Comparison of ENCODE assay signal across 1 cellular context in genomic region chr2:177666408-177666807, GRCh38.
TF ChIP-seq lines count a peak whose summit lies in the region.

No MANE protein-coding gene starts in this region.

TF ChIP-seq in K562, 482 proteins besides CTCF, POLR2A, EP300 and RAD21 (continued from another document and continues in another):
- TF ChIP-seq NCOR1 (IDR thresholded peaks at IDR 0.05) (0 out of 2 replicates have a peak, but pooled peaks have one; percentile 17), SLC30A9 (CRISPR knock-in tag; IDR thresholded peaks at IDR 0.05) (no peak), FOXA3 (CRISPR knock-in tag; conservative IDR thresholded peaks at IDR 0.05 in 1 of 2, IDR thresholded peaks at IDR 0.05 in 1 of 2) (no peak), DPF2 (IDR thresholded peaks at IDR 0.05) (peak; percentile 85), GABPA (tag; conservative IDR thresholded peaks at IDR 0.05; ENCODE audit: low read depth) (no peak), SMAD2 (IDR thresholded peaks at IDR 0.05; ENCODE audit: low read depth, low read length) (no peak), CHCHD3 (CRISPR knock-in tag; IDR thresholded peaks at IDR 0.05) (no peak), HDAC3 (IDR thresholded peaks at IDR 0.05; ENCODE audit: borderline replicate concordance, partially characterized antibody) (no peak), TRIM24 (IDR thresholded peaks at IDR 0.05) (peak; percentile 31 to 64; a peak in 1 of 4 replicates), KDM4B (IDR thresholded peaks at IDR 0.05; ENCODE audit: borderline replicate concordance in 2 of 2, low read depth in 1 of 2) (no peak), ZNF324 (CRISPR knock-in tag; IDR thresholded peaks at IDR 0.05) (no peak), RBBP5 (IDR thresholded peaks at IDR 0.05; ENCODE audit: borderline replicate concordance, insufficient read depth, low read length, poor library complexity, severe bottlenecking) (no peak), EWSR1 (IDR thresholded peaks at IDR 0.05; ENCODE audit: borderline replicate concordance, low read depth, partially characterized antibody) (no peak), POU5F1 (IDR thresholded peaks at IDR 0.05; ENCODE audit: borderline replicate concordance, low read depth, low read length, partially characterized antibody) (no peak), LEF1 (IDR thresholded peaks at IDR 0.05) (peak; percentile 25; the same call in 1 of the 2 replicates), WHSC1 (IDR thresholded peaks at IDR 0.05; ENCODE audit: low read length) (no peak), RBM17 (IDR thresholded peaks at IDR 0.05; ENCODE audit: borderline replicate concordance, low read depth, low read length) (no peak), ZNF764 (CRISPR knock-in tag; IDR thresholded peaks at IDR 0.05; ENCODE audit: low read depth) (no peak), PCBP1 (IDR thresholded peaks at IDR 0.05; ENCODE audit: low read depth, low read length, poor library complexity, severe bottlenecking) (no peak), JUND (IDR thresholded peaks at IDR 0.05; ENCODE audit: borderline replicate concordance, low read depth, low read length) (peak; percentile 75; the same call in 1 of the 2 replicates), JUND (tag; IDR thresholded peaks at IDR 0.05; ENCODE audit: borderline replicate concordance, low read depth, low read length) (peak; percentile 74; the same call in 2 of the 3 replicates), CBFB (CRISPR knock-in tag; IDR thresholded peaks at IDR 0.05) (no peak), POLR3A (IDR thresholded peaks at IDR 0.05; ENCODE audit: borderline replicate concordance, extremely low read depth, insufficient read depth, insufficient read length) (no peak), BCLAF1 (IDR thresholded peaks at IDR 0.05; ENCODE audit: borderline replicate concordance in 1 of 2, control insufficient read depth in 1 of 2, low read depth in 2 of 2, low read length in 1 of 2) (no peak), ZNF140 (CRISPR knock-in tag; IDR thresholded peaks at IDR 0.05) (no peak), NONO (IDR thresholded peaks at IDR 0.05; ENCODE audit: low read depth in 2 of 2, low read length in 1 of 2) (no peak), GTF2B (IDR thresholded peaks at IDR 0.05; ENCODE audit: extremely low read depth, insufficient read length) (no peak), ZNF551 (CRISPR knock-in tag; IDR thresholded peaks at IDR 0.05) (no peak), ZC3H4 (CRISPR knock-in tag; IDR thresholded peaks at IDR 0.05; ENCODE audit: borderline replicate concordance) (no peak), OTX1 (CRISPR knock-in tag; IDR thresholded peaks at IDR 0.05) (no peak), MBD2 (IDR thresholded peaks at IDR 0.05; ENCODE audit: borderline replicate concordance, low read depth) (no peak), C11orf30 (IDR thresholded peaks at IDR 0.05; ENCODE audit: low read depth) (peak; percentile 57; the same call in 1 of the 2 replicates), ARID1B (IDR thresholded peaks at IDR 0.05) (peak; percentile 75), RNF2 (IDR thresholded peaks at IDR 0.05) (no peak), ZKSCAN3 (CRISPR knock-in tag; IDR thresholded peaks at IDR 0.05) (no peak), U2AF2 (optimal IDR thresholded peaks at IDR 0.05; ENCODE audit: low read depth, low read length) (no peak), ZNF408 (CRISPR knock-in tag; IDR thresholded peaks at IDR 0.05; ENCODE audit: low read depth) (no peak), SIRT6 (IDR thresholded peaks at IDR 0.05; ENCODE audit: low read depth, low read length) (no peak), NRF1 (conservative IDR thresholded peaks at IDR 0.05 in 1 of 2, IDR thresholded peaks at IDR 0.05 in 1 of 2) (no peak), TBP (optimal IDR thresholded peaks at IDR 0.05; ENCODE audit: low read depth, low read length) (no peak), CBX5 (IDR thresholded peaks at IDR 0.05; ENCODE audit: borderline replicate concordance, low read depth) (no peak), FOXK2 (conservative IDR thresholded peaks at IDR 0.05 in 1 of 2, IDR thresholded peaks at IDR 0.05 in 1 of 2; ENCODE audit: low read depth in 2 of 2) (peak in 1 of 2 experiments; percentile 53; a peak in 1 of 4 replicates), ZFP36 (IDR thresholded peaks at IDR 0.05; ENCODE audit: low read depth, low read length, partially characterized antibody) (peak; percentile 19), ZNF263 (CRISPR knock-in tag; IDR thresholded peaks at IDR 0.05; ENCODE audit: borderline replicate concordance) (no peak), MCM2 (IDR thresholded peaks at IDR 0.05; ENCODE audit: low read depth) (no peak), ZNF655 (CRISPR knock-in tag; IDR thresholded peaks at IDR 0.05) (no peak), SETDB1 (IDR thresholded peaks at IDR 0.05; ENCODE audit: low read length) (no peak), THAP12 (CRISPR knock-in tag; IDR thresholded peaks at IDR 0.05) (no peak), KLF6 (CRISPR knock-in tag; IDR thresholded peaks at IDR 0.05; ENCODE audit: borderline replicate concordance) (no peak), MLX (CRISPR knock-in tag; conservative IDR thresholded peaks at IDR 0.05) (no peak), ZNF3 (CRISPR knock-in tag; IDR thresholded peaks at IDR 0.05) (no peak), KDM2B (CRISPR knock-in tag; IDR thresholded peaks at IDR 0.05) (no peak), TCFL5 (CRISPR knock-in tag; conservative IDR thresholded peaks at IDR 0.05) (no peak), MXI1 (IDR thresholded peaks at IDR 0.05; ENCODE audit: low read depth, low read length) (no peak), ZNF589 (CRISPR knock-in tag; IDR thresholded peaks at IDR 0.05; ENCODE audit: low read depth) (no peak), CHD2 (IDR thresholded peaks at IDR 0.05; ENCODE audit: low read depth, low read length) (no peak), E2F6 (IDR thresholded peaks at IDR 0.05; ENCODE audit: borderline replicate concordance in 1 of 2, extremely low read depth in 1 of 2, insufficient read depth in 1 of 2, insufficient read length in 1 of 2, low read depth in 1 of 2, low read length in 1 of 2, poor library complexity in 1 of 2, severe bottlenecking in 1 of 2) (no peak), MAZ (CRISPR knock-in tag; conservative IDR thresholded peaks at IDR 0.05 in 1 of 2, IDR thresholded peaks at IDR 0.05 in 1 of 2) (no peak), CBX1 (IDR thresholded peaks at IDR 0.05; ENCODE audit: low read depth) (no peak), DIDO1 (tag; IDR thresholded peaks at IDR 0.05; ENCODE audit: low read depth) (no peak), NUFIP1 (IDR thresholded peaks at IDR 0.05; ENCODE audit: partially characterized antibody) (no peak), TOE1 (IDR thresholded peaks at IDR 0.05; ENCODE audit: borderline replicate concordance) (no peak), TOE1 (CRISPR knock-in tag; IDR thresholded peaks at IDR 0.05; ENCODE audit: borderline replicate concordance, low read depth) (no peak), MAFG (tag; conservative IDR thresholded peaks at IDR 0.05) (peak; percentile 69), MAFF (IDR thresholded peaks at IDR 0.05; ENCODE audit: low read length) (peak; percentile 64; the same call in 1 of the 2 replicates), ARHGAP35 (IDR thresholded peaks at IDR 0.05; ENCODE audit: partially characterized antibody) (no peak)
- TF ChIP-seq, protein P1, sequence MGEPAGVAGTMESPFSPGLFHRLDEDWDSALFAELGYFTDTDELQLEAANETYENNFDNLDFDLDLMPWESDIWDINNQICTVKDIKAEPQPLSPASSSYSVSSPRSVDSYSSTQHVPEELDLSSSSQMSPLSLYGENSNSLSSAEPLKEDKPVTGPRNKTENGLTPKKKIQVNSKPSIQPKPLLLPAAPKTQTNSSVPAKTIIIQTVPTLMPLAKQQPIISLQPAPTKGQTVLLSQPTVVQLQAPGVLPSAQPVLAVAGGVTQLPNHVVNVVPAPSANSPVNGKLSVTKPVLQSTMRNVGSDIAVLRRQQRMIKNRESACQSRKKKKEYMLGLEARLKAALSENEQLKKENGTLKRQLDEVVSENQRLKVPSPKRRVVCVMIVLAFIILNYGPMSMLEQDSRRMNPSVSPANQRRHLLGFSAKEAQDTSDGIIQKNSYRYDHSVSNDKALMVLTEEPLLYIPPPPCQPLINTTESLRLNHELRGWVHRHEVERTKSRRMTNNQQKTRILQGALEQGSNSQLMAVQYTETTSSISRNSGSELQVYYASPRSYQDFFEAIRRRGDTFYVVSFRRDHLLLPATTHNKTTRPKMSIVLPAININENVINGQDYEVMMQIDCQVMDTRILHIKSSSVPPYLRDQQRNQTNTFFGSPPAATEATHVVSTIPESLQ (CRISPR knock-in tag; IDR thresholded peaks at IDR 0.05) = no peak
- TF ChIP-seq, protein P2, sequence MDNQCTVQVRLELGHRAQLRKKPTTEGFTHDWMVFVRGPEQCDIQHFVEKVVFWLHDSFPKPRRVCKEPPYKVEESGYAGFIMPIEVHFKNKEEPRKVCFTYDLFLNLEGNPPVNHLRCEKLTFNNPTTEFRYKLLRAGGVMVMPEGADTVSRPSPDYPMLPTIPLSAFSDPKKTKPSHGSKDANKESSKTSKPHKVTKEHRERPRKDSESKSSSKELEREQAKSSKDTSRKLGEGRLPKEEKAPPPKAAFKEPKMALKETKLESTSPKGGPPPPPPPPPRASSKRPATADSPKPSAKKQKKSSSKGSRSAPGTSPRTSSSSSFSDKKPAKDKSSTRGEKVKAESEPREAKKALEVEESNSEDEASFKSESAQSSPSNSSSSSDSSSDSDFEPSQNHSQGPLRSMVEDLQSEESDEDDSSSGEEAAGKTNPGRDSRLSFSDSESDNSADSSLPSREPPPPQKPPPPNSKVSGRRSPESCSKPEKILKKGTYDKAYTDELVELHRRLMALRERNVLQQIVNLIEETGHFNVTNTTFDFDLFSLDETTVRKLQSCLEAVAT (IDR thresholded peaks at IDR 0.05) = peak in 1 of 2 experiments; percentile 73; a peak in 2 of 4 replicates
